ENCODE assay signal across 11 cellular contexts in the genomic region with DNA sequence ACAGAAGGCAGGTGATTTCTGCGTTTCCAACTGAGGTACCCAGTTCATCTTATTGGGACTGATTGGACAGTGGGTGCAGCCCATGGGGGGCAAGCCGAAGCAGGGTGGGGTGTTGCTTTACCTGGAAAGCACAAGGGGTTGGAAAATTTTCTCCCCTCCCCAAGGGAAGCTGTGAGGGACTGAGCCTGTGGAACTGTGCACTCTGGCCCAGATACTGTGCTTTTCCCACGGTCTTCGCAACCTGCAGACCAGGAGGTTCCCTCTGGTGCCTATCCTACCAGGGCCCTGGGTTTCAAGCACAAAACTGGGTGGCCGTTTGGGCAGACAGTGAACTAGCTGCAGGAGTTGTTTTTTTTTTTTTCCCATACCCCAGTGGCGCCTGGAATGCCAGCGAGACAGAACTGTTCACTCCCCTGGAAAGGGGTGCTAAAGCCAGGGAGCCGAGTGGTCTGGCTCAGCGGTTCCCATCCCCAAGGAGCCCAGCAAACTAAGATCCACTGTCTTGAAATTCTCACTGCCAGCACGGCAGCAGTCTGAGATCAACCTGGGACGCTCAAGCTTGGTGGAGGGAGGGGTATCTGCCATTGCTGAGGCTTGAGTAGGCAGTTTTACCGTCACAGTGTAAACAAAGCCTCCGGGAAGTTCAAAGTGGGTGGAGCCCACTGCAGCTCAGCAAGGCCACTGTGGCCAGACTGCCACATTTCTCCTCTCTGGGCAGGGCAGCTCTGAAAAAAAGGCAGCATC.
DNase-seq lines count a peak whose midpoint lies in the region; ATAC-seq and TF ChIP-seq lines count a peak whose summit lies in the region.
"Had no signal": no experiment of that assay in that cellular context is flagged by ENCODE, and none has a peak within 500 bp of the region (broad histone marks: within the 10 kb centered on the region; RNA-seq: fewer than 3 reads in every experiment).

No MANE protein-coding gene starts in this region.

- peaks cover 8% of the 10 kb centered on the region for H3K4me1 Mint-ChIP-seq in WTC11
- no peaks in the 10 kb centered on the region for H3K4me1 Mint-ChIP-seq in stimulated activated effector memory CD8-positive, alpha-beta T cell treated with anti-CD3 and anti-CD28 coated beads, Interleukin-12 subunit alpha, Interleukin-12 subunit beta, amount 100 ng/mL, for 72 hours

- H3K36me3 ChIP-seq in uterus: no peaks in the 10 kb centered on the region

- CTCF ChIA-PET in WTC11 (lab: Charles Lee): interaction anchor here (1.0 to 1.2 kb wide), 3 partner anchors 15 to 24 kb away, joined by 4 to 6 read pairs (median 4); no protein-coding TSS in a partner anchor

- H3K4me3 ChIP-seq in uterus: no peak overlapping the region

- H3K4me1 ChIP-seq in uterus: no peaks in the 10 kb centered on the region

- no peak for TF ChIP-seq POLR2A in uterus (IDR thresholded peaks at IDR 0.05)

- H3K27ac Mint-ChIP-seq in WTC11: no peak overlapping the region
- H3K27ac Mint-ChIP-seq in stimulated activated effector memory CD8-positive, alpha-beta T cell treated with anti-CD3 and anti-CD28 coated beads, Interleukin-12 subunit alpha, Interleukin-12 subunit beta, amount 100 ng/mL, for 72 hours: no peak overlapping the region

- intact Hi-C loops in left colon (cut with DNase I, micrococcal nuclease) (no loop called here), uterus (cut with DNase I; ENCODE audit: low total_unique reads) (no loop called here)

- no peaks in the 10 kb centered on the region for H3K9me3 ChIP-seq in uterus

- no peak for TF ChIP-seq CTCF in 22Rv1 (IDR thresholded peaks at IDR 0.05)
- no peak for TF ChIP-seq CTCF in WTC11 (IDR thresholded peaks at IDR 0.05)
- TF ChIP-seq CTCF in uterus (IDR thresholded peaks at IDR 0.05): no peak

- H3K27me3 Mint-ChIP-seq in WTC11 (ENCODE audit: low read depth): peaks cover 14% of the 10 kb centered on the region

- POLR2A ChIA-PET in WTC11 (lab: Charles Lee): no interaction called here

- DNase-seq in HT-29 (ENCODE audit: low spot score): peak; percentile 90
- no peak for DNase-seq in WTC11 (ENCODE audit: low spot score)
- DNase-seq in left colon: peak; percentile 50 to 57
- DNase-seq in activated CD4-positive, alpha-beta T cell treated with anti-CD3 and anti-CD28 coated beads for 1 hour: no peak
- no peak for DNase-seq in uterus
- no peak for DNase-seq in stimulated activated effector memory CD8-positive, alpha-beta T cell treated with anti-CD3 and anti-CD28 coated beads, Interleukin-12 subunit alpha, Interleukin-12 subunit beta, amount 100 ng/mL, for 72 hours (ENCODE audit: low spot score in 2 of 2)
- DNase-seq: cerebellar nuclear complex, NCI-H510A treated with DMSO at 0.1 percent for 48 hours, T-helper 2 cell had no signal

- H3K27me3 ChIP-seq in uterus: no peaks in the 10 kb centered on the region

- ATAC-seq in WTC11 (peak; percentile 72), left colon (peak; percentile 88), GM21717 (IDR thresholded peaks at IDR 0.05; ENCODE audit: unreplicated experiment) (no peak)
- no peak for ATAC-seq in stimulated activated effector memory CD8-positive, alpha-beta T cell treated with anti-CD3 and anti-CD28 coated beads, Interleukin-12 subunit alpha, Interleukin-12 subunit beta, amount 100 ng/mL, for 72 hours

- 0 out of 2 replicates have a peak overlapping the region, but pooled peaks have one; percentile 32 for H3K27ac ChIP-seq in 22Rv1
- no peak overlapping the region for H3K27ac ChIP-seq in uterus

- peaks cover 8% of the 10 kb centered on the region for H3K36me3 Mint-ChIP-seq in WTC11
- H3K36me3 Mint-ChIP-seq in stimulated activated effector memory CD8-positive, alpha-beta T cell treated with anti-CD3 and anti-CD28 coated beads, Interleukin-12 subunit alpha, Interleukin-12 subunit beta, amount 100 ng/mL, for 72 hours: no peaks in the 10 kb centered on the region

- H3K4me3 Mint-ChIP-seq in WTC11: no peak overlapping the region
- no peak overlapping the region for H3K4me3 Mint-ChIP-seq in stimulated activated effector memory CD8-positive, alpha-beta T cell treated with anti-CD3 and anti-CD28 coated beads, Interleukin-12 subunit alpha, Interleukin-12 subunit beta, amount 100 ng/mL, for 72 hours

- H3K9me3 Mint-ChIP-seq in WTC11: peaks cover 11% of the 10 kb centered on the region
- no peaks in the 10 kb centered on the region for H3K9me3 Mint-ChIP-seq in stimulated activated effector memory CD8-positive, alpha-beta T cell treated with anti-CD3 and anti-CD28 coated beads, Interleukin-12 subunit alpha, Interleukin-12 subunit beta, amount 100 ng/mL, for 72 hours

TF ChIP-seq in WTC11, 78 proteins besides CTCF, POLR2A, EP300 and RAD21:
- no peak for TF ChIP-seq ATF2 (CRISPR knock-in tag; IDR thresholded peaks at IDR 0.05; ENCODE audit: borderline replicate concordance, low read depth)
- TF ChIP-seq JAZF1 (CRISPR knock-in tag; IDR thresholded peaks at IDR 0.05): no peak
- TF ChIP-seq ZNF263 (CRISPR knock-in tag; IDR thresholded peaks at IDR 0.05; ENCODE audit: low read depth): no peak

Comparison
In these comparisons a context has a peak if more than half of its experiments do, and no peak if none do; other contexts are left out.
1. DNase-seq: peak in HT-29 (single experiment) and left colon (2 of 2); none in WTC11 (single experiment), activated CD4-positive, alpha-beta T cell treated with anti-CD3 and anti-CD28 coated beads for 1 hour (single experiment), uterus (0 of 2) and stimulated activated effector memory CD8-positive, alpha-beta T cell treated with anti-CD3 and anti-CD28 coated beads, Interleukin-12 subunit alpha, Interleukin-12 subunit beta, amount 100 ng/mL, for 72 hours (0 of 2).
2. ATAC-seq: peak in WTC11 (single experiment) and left colon (single experiment); none in GM21717 (single experiment) and stimulated activated effector memory CD8-positive, alpha-beta T cell treated with anti-CD3 and anti-CD28 coated beads, Interleukin-12 subunit alpha, Interleukin-12 subunit beta, amount 100 ng/mL, for 72 hours (single experiment).